In genomic region chr19:38134538-38135149, GRCh38 we compare ENCODE assay signal across 8 cellular contexts.
DNase-seq lines count a peak whose midpoint lies in the region; TF ChIP-seq lines count a peak whose summit lies in the region.

No MANE protein-coding gene starts in this region.

- H3K27me3 ChIP-seq in MG63 (no peaks in the 10 kb centered on the region), suprapubic skin (no peaks in the 10 kb centered on the region)

- H3K27ac ChIP-seq in suprapubic skin: peak overlapping the region; percentile 58

- H3K9me3 ChIP-seq in MG63: no peaks in the 10 kb centered on the region
- H3K9me3 ChIP-seq in suprapubic skin: no peaks in the 10 kb centered on the region

- H3K27ac Mint-ChIP-seq in activated naive CD4-positive, alpha-beta T cell treated with anti-CD3 and anti-CD28 coated beads, Interleukin-2, amount 10 ng/mL, durations not matched to agents 7 days and 5 days: no peak overlapping the region

- intact Hi-C loops in lower leg skin (cut with DNase I; ENCODE audit: low total_unique reads): no loop called here

- no peak for TF ChIP-seq POLR2A in suprapubic skin (IDR thresholded peaks at IDR 0.05)
- TF ChIP-seq POLR2A in lower leg skin (IDR thresholded peaks at IDR 0.05): no peak

- no peak overlapping the region for H3K4me3 Mint-ChIP-seq in activated naive CD4-positive, alpha-beta T cell treated with anti-CD3 and anti-CD28 coated beads, Interleukin-2, amount 10 ng/mL, durations not matched to agents 7 days and 5 days

- CTCF ChIA-PET in activated naive CD4-positive, alpha-beta T cell treated with anti-CD3 and anti-CD28 coated beads, Interleukin-2, amount 10 ng/mL, durations not matched to agents 7 days and 5 days (lab: Charles Lee): interaction anchor here (0.9 to 1.5 kb wide), 2 partner anchors 15 to 26 kb away, joined by 3 read pairs; no protein-coding TSS in a partner anchor

- peaks cover 6% of the 10 kb centered on the region for H3K4me1 Mint-ChIP-seq in activated naive CD4-positive, alpha-beta T cell treated with anti-CD3 and anti-CD28 coated beads, Interleukin-2, amount 10 ng/mL, durations not matched to agents 7 days and 5 days

- H3K4me3 ChIP-seq in MG63: no peak overlapping the region
- H3K4me3 ChIP-seq in suprapubic skin: no peak overlapping the region
- H3K4me3 ChIP-seq in lower leg skin (ENCODE audit: low read depth, poor library complexity, severe bottlenecking): no peak overlapping the region

- peaks cover 3% of the 10 kb centered on the region for H3K36me3 Mint-ChIP-seq in activated naive CD4-positive, alpha-beta T cell treated with anti-CD3 and anti-CD28 coated beads, Interleukin-2, amount 10 ng/mL, durations not matched to agents 7 days and 5 days

- H3K36me3 ChIP-seq in MG63: peaks cover 3% of the 10 kb centered on the region; the same call in 1 of the 2 replicates
- H3K36me3 ChIP-seq in suprapubic skin: peaks cover 16% of the 10 kb centered on the region

- TF ChIP-seq EP300 in suprapubic skin (IDR thresholded peaks at IDR 0.05): no peak

- peak; percentile 69 for DNase-seq in activated effector memory CD4-positive, alpha-beta T cell treated with anti-CD3 and anti-CD28 coated beads, Interleukin-2, amount 50 U/mL, for 16 hours
- no peak for DNase-seq in activated effector memory CD4-positive, alpha-beta T cell treated with Interleukin-2 at 50 U/mL for 16 hours
- DNase-seq in MG63 (peak; percentile 29), islet precursor cell (peak; percentile 57), suprapubic skin (ENCODE audit: low spot score in 2 of 2) (no peak), cortex of kidney (lab: John Stamatoyannopoulos, UW) (no peak), lower leg skin (ENCODE audit: low spot score in 2 of 2) (no peak)
- DNase-seq in activated naive CD4-positive, alpha-beta T cell treated with anti-CD3 and anti-CD28 coated beads, Interleukin-2, amount 10 ng/mL, durations not matched to agents 7 days and 5 days: peak; percentile 52

- WGBS in suprapubic skin: 65% methylated on average over 14 of the region's 14 CpGs
- 60 to 66% methylated on average over 14 of the region's 14 CpGs for WGBS in lower leg skin, 2 donors

- H3K27me3 Mint-ChIP-seq in activated naive CD4-positive, alpha-beta T cell treated with anti-CD3 and anti-CD28 coated beads, Interleukin-2, amount 10 ng/mL, durations not matched to agents 7 days and 5 days: no peaks in the 10 kb centered on the region

- H3K4me1 ChIP-seq in suprapubic skin: peaks cover 17% of the 10 kb centered on the region

- no peaks in the 10 kb centered on the region for H3K9me3 Mint-ChIP-seq in activated naive CD4-positive, alpha-beta T cell treated with anti-CD3 and anti-CD28 coated beads, Interleukin-2, amount 10 ng/mL, durations not matched to agents 7 days and 5 days

- TF ChIP-seq CTCF in suprapubic skin (IDR thresholded peaks at IDR 0.05): peak in 1 of 2 donors; percentile 45
- no peak for TF ChIP-seq CTCF in lower leg skin (IDR thresholded peaks at IDR 0.05)

Comparison
In these comparisons a context has a peak if more than half of its experiments do, and no peak if none do; other contexts are left out.
1. DNase-seq: peak in activated effector memory CD4-positive, alpha-beta T cell treated with anti-CD3 and anti-CD28 coated beads, Interleukin-2, amount 50 U/mL, for 16 hours (single experiment), MG63 (single experiment), activated naive CD4-positive, alpha-beta T cell treated with anti-CD3 and anti-CD28 coated beads, Interleukin-2, amount 10 ng/mL, durations not matched to agents 7 days and 5 days (single experiment) and islet precursor cell (single experiment); none in activated effector memory CD4-positive, alpha-beta T cell treated with Interleukin-2 at 50 U/mL for 16 hours (single experiment), suprapubic skin (0 of 2), cortex of kidney (single experiment) and lower leg skin (0 of 2).